ENCODE assay signal across 1 cellular context in the genomic region with DNA sequence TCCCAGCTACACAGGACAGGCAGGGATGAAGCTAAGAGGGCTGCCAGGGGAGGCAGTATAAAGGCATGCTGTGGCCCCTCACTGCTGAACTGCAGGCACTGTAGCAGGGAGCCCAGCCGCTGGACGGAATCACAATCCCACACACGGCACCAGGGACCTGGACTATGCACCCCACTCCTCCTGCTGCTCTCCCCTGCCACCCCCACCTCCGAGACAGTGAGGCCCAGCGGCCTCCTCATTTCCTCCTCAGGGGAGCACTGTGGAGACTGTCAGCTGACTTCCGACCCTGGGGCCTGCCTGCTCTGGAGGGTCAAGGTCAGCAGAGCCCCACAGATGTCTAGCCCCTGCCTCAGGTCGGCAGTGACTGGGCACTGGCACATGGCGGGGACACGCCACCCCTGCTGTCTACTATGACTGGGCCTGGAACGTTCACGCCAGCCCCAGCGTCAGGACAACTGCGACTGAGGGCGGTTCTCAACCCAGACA.
TF ChIP-seq lines count a peak whose summit lies in the region.

No MANE protein-coding gene starts in this region.

TF ChIP-seq in HepG2, 621 proteins besides CTCF, POLR2A, EP300 and RAD21 (continued from another document and continues in another):
- no peak for TF ChIP-seq ZNF276 (CRISPR knock-in tag; IDR thresholded peaks at IDR 0.05; ENCODE audit: low read depth)
- no peak for TF ChIP-seq ZBTB25 (CRISPR knock-in tag; IDR thresholded peaks at IDR 0.05)
- TF ChIP-seq, protein P1, sequence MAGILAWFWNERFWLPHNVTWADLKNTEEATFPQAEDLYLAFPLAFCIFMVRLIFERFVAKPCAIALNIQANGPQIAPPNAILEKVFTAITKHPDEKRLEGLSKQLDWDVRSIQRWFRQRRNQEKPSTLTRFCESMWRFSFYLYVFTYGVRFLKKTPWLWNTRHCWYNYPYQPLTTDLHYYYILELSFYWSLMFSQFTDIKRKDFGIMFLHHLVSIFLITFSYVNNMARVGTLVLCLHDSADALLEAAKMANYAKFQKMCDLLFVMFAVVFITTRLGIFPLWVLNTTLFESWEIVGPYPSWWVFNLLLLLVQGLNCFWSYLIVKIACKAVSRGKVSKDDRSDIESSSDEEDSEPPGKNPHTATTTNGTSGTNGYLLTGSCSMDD (CRISPR knock-in tag; IDR thresholded peaks at IDR 0.05): no peak
- no peak for TF ChIP-seq ZNF704 (CRISPR knock-in tag; IDR thresholded peaks at IDR 0.05; ENCODE audit: borderline replicate concordance)
- no peak for TF ChIP-seq ZNF446 (CRISPR knock-in tag; IDR thresholded peaks at IDR 0.05)
- 0 out of 2 replicates have a peak, but pooled peaks have one; percentile 26 for TF ChIP-seq HNRNPL (IDR thresholded peaks at IDR 0.05; ENCODE audit: low read depth, low read length)
- 0 out of 2 replicates have a peak, but pooled peaks have one; percentile 25 for TF ChIP-seq HOXD1 (CRISPR knock-in tag; IDR thresholded peaks at IDR 0.05)
- TF ChIP-seq RBFOX2 (IDR thresholded peaks at IDR 0.05; ENCODE audit: low read depth, low read length): no peak
- peak; percentile 72 for TF ChIP-seq HDAC1 (CRISPR knock-in tag; IDR thresholded peaks at IDR 0.05)
- TF ChIP-seq ETV6 (CRISPR knock-in tag; conservative IDR thresholded peaks at IDR 0.05): no peak
- peak; percentile 36; the same call in 1 of the 2 replicates for TF ChIP-seq ZNF543 (CRISPR knock-in tag; IDR thresholded peaks at IDR 0.05)
- TF ChIP-seq ERF (CRISPR knock-in tag; IDR thresholded peaks at IDR 0.05): 0 out of 2 replicates have a peak, but pooled peaks have one; percentile 30
- TF ChIP-seq GTF2F1 (IDR thresholded peaks at IDR 0.05; ENCODE audit: low read length): no peak
- no peak for TF ChIP-seq ZNF619 (CRISPR knock-in tag; IDR thresholded peaks at IDR 0.05)
- TF ChIP-seq ZMAT3 (CRISPR knock-in tag; conservative IDR thresholded peaks at IDR 0.05): no peak
- TF ChIP-seq ZNF609 (CRISPR knock-in tag; IDR thresholded peaks at IDR 0.05; ENCODE audit: borderline replicate concordance): no peak
- TF ChIP-seq SOX6 (IDR thresholded peaks at IDR 0.05): no peak
- TF ChIP-seq SOX6 (CRISPR knock-in tag; IDR thresholded peaks at IDR 0.05): peak; percentile 42; the same call in 1 of the 2 replicates
- 0 out of 2 replicates have a peak, but pooled peaks have one; percentile 35 for TF ChIP-seq HDAC2 (CRISPR knock-in tag; IDR thresholded peaks at IDR 0.05)
- no peak for TF ChIP-seq ZFP36L1 (CRISPR knock-in tag; IDR thresholded peaks at IDR 0.05)
- peak; percentile 52; the same call in 1 of the 2 replicates for TF ChIP-seq GABPB1 (CRISPR knock-in tag; IDR thresholded peaks at IDR 0.05)
- peak; percentile 88 for TF ChIP-seq RXRA (CRISPR knock-in tag; IDR thresholded peaks at IDR 0.05)
- TF ChIP-seq CREBL2 (CRISPR knock-in tag; IDR thresholded peaks at IDR 0.05; ENCODE audit: borderline replicate concordance): no peak
- TF ChIP-seq ZFP91 (CRISPR knock-in tag; IDR thresholded peaks at IDR 0.05; ENCODE audit: borderline replicate concordance): peak; percentile 42; the same call in 1 of the 2 replicates
- TF ChIP-seq KMT2A (CRISPR knock-in tag; IDR thresholded peaks at IDR 0.05): no peak
- TF ChIP-seq ZNF501 (CRISPR knock-in tag; IDR thresholded peaks at IDR 0.05): no peak
- no peak; the same call in 1 of the 2 replicates for TF ChIP-seq ZNF225 (CRISPR knock-in tag; IDR thresholded peaks at IDR 0.05)
- TF ChIP-seq ZNF224 (CRISPR knock-in tag; IDR thresholded peaks at IDR 0.05): no peak
- TF ChIP-seq, protein P2, sequence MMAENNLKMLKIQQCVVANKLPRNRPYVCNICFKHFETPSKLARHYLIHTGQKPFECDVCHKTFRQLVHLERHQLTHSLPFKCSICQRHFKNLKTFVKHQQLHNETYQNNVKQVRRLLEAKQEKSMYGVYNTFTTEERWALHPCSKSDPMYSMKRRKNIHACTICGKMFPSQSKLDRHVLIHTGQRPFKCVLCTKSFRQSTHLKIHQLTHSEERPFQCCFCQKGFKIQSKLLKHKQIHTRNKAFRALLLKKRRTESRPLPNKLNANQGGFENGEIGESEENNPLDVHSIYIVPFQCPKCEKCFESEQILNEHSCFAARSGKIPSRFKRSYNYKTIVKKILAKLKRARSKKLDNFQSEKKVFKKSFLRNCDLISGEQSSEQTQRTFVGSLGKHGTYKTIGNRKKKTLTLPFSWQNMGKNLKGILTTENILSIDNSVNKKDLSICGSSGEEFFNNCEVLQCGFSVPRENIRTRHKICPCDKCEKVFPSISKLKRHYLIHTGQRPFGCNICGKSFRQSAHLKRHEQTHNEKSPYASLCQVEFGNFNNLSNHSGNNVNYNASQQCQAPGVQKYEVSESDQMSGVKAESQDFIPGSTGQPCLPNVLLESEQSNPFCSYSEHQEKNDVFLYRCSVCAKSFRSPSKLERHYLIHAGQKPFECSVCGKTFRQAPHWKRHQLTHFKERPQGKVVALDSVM (CRISPR knock-in tag; IDR thresholded peaks at IDR 0.05): peak; percentile 96
- no peak for TF ChIP-seq ZNF343 (CRISPR knock-in tag; IDR thresholded peaks at IDR 0.05)
- TF ChIP-seq DPF2 (CRISPR knock-in tag; IDR thresholded peaks at IDR 0.05; ENCODE audit: borderline replicate concordance, low read depth): no peak
- TF ChIP-seq, protein P3, sequence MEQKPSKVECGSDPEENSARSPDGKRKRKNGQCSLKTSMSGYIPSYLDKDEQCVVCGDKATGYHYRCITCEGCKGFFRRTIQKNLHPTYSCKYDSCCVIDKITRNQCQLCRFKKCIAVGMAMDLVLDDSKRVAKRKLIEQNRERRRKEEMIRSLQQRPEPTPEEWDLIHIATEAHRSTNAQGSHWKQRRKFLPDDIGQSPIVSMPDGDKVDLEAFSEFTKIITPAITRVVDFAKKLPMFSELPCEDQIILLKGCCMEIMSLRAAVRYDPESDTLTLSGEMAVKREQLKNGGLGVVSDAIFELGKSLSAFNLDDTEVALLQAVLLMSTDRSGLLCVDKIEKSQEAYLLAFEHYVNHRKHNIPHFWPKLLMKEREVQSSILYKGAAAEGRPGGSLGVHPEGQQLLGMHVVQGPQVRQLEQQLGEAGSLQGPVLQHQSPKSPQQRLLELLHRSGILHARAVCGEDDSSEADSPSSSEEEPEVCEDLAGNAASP (CRISPR knock-in tag; IDR thresholded peaks at IDR 0.05; ENCODE audit: borderline replicate concordance): peak; percentile 43; the same call in 1 of the 2 replicates
- TF ChIP-seq ONECUT2 (CRISPR knock-in tag; IDR thresholded peaks at IDR 0.05): no peak
- TF ChIP-seq, protein P4, sequence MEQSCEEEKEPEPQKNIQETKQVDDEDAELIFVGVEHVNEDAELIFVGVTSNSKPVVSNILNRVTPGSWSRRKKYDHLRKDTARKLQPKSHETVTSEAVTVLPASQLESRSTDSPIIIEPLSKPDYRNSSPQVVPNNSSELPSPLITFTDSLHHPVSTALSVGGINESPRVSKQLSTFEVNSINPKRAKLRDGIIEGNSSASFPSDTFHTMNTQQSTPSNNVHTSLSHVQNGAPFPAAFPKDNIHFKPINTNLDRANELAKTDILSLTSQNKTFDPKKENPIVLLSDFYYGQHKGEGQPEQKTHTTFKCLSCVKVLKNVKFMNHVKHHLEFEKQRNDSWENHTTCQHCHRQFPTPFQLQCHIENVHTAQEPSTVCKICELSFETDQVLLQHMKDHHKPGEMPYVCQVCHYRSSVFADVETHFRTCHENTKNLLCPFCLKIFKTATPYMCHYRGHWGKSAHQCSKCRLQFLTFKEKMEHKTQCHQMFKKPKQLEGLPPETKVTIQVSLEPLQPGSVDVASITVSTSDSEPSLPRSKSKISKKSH (CRISPR knock-in tag; IDR thresholded peaks at IDR 0.05; ENCODE audit: borderline replicate concordance): no peak; the same call in 1 of the 2 replicates
- TF ChIP-seq TCF12 (IDR thresholded peaks at IDR 0.05): no peak
- no peak for TF ChIP-seq TCF12 (CRISPR knock-in tag; IDR thresholded peaks at IDR 0.05)
- TF ChIP-seq POLR2AphosphoS5 (IDR thresholded peaks at IDR 0.05; ENCODE audit: low read depth, low read length): no peak
- TF ChIP-seq SP1 (IDR thresholded peaks at IDR 0.05): no peak
- TF ChIP-seq SP1 (CRISPR knock-in tag; IDR thresholded peaks at IDR 0.05): no peak
- no peak for TF ChIP-seq ZC3H4 (CRISPR knock-in tag; IDR thresholded peaks at IDR 0.05; ENCODE audit: borderline replicate concordance)
- TF ChIP-seq ZNF138 (CRISPR knock-in tag; IDR thresholded peaks at IDR 0.05; ENCODE audit: low read depth): no peak
- no peak for TF ChIP-seq ZBTB43 (CRISPR knock-in tag; conservative IDR thresholded peaks at IDR 0.05)
- TF ChIP-seq GZF1 (CRISPR knock-in tag; IDR thresholded peaks at IDR 0.05): no peak
- 0 out of 2 replicates have a peak, but pooled peaks have one; percentile 63 for TF ChIP-seq ZNF556 (CRISPR knock-in tag; IDR thresholded peaks at IDR 0.05; ENCODE audit: borderline replicate concordance)
- TF ChIP-seq WIZ (CRISPR knock-in tag; IDR thresholded peaks at IDR 0.05): no peak
